Comparison of ENCODE assay signal across 17 cellular contexts in the genomic region with DNA sequence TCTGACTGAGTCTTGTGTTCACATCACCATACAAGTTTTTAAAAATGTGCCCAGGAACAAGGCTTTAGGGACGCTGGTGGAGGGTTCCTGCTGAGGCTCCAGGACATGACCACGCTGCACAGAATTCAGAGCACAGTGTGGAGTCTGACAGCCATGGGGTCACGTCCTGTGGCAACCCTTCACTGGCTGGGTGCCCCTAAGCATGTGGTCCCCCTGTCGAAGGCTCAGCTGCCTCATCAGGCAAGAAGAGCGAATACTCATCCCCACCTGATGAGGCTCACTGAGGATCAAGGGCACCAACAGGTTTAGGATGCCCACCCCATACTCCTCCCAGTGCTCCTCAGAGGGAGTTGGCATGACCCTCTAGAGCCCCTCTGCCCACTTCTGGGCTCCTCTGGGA. TPM values are rescaled to one million over a fixed set of nuclear protein-coding genes. Genes with fewer than 3 reads are reported as not detected.
DNase-seq lines count a peak whose midpoint lies in the region; TF ChIP-seq lines count a peak whose summit lies in the region.
"Had no signal": no experiment of that assay in that cellular context is flagged by ENCODE, and none has a peak within 500 bp of the region (broad histone marks: within the 10 kb centered on the region; RNA-seq: fewer than 3 reads in every experiment).

No MANE protein-coding gene starts in this region.

- H3K27me3 ChIP-seq in ascending aorta (no peaks in the 10 kb centered on the region), trophoblast cell (ENCODE audit: insufficient read depth, low read length) (peaks cover 4% of the 10 kb centered on the region)

- H2BK120ac ChIP-seq in trophoblast cell (ENCODE audit: insufficient read depth, low read length, poor library complexity), result no peak overlapping the region

- H3K79me2 ChIP-seq in trophoblast cell (ENCODE audit: control insufficient read depth, insufficient read depth, low read length, poor library complexity), result no peaks in the 10 kb centered on the region

- no peak overlapping the region for H3K9ac ChIP-seq in trophoblast cell (ENCODE audit: low read length)

- no TSS peak for BruUV-seq in Calu3 (replicated peaks; lab: Mats Ljungman, UMichigan)

- H3K9me3 ChIP-seq in ascending aorta, result no peaks in the 10 kb centered on the region
- H3K9me3 ChIP-seq in trophoblast cell (ENCODE audit: insufficient read depth, low read depth, low read length), result peaks cover 2% of the 10 kb centered on the region
- H3K9me3 ChIP-seq: Caco-2, neutrophil had no signal

- no peak overlapping the region for H2AK5ac ChIP-seq in trophoblast cell (ENCODE audit: low read length)

- H3K27ac ChIP-seq in ascending aorta, result peak overlapping the region; percentile 90 to 95
- H3K27ac ChIP-seq in trophoblast cell (ENCODE audit: low read depth, low read length), result no peak overlapping the region
- H3K27ac ChIP-seq: neutrophil had no signal

- no peak overlapping the region for H3K4me3 Mint-ChIP-seq in Calu3 (ENCODE audit: low read depth, unreplicated experiment)
- H3K4me3 Mint-ChIP-seq: activated CD4-positive, alpha-beta T cell treated with anti-CD3 and anti-CD28 coated beads, Interleukin-2, amount 10 ng/mL, durations not matched to agents 7 days and 5 days; activated naive CD8-positive, alpha-beta T cell treated with anti-CD3 and anti-CD28 coated beads, Interleukin-2, amount 50 U/mL, for 24 hours had no signal

- H3K4me1 ChIP-seq in ascending aorta (peaks cover 23 to 46% of the 10 kb centered on the region in 2 donors), trophoblast cell (ENCODE audit: control insufficient read depth in 1 of 2, insufficient read depth in 2 of 2, low read length in 2 of 2) (peaks cover 13 to 15% of the 10 kb centered on the region in 2 experiments)

- peaks cover 74% of the 10 kb centered on the region for H3K4me1 Mint-ChIP-seq in Calu3 (ENCODE audit: low read depth, unreplicated experiment)

- peak overlapping the region; percentile 17 for H4K8ac ChIP-seq in trophoblast cell (ENCODE audit: low read depth, low read length)

- no peak overlapping the region for H2BK12ac ChIP-seq in trophoblast cell (ENCODE audit: low read length)

- no peak overlapping the region for H3K4me2 ChIP-seq in trophoblast cell (ENCODE audit: low read length)

- H2BK5ac ChIP-seq in trophoblast cell (ENCODE audit: low read depth, low read length, poor library complexity), result no peak overlapping the region

- CTCF ChIA-PET in Calu3 (lab: Charles Lee), result interaction anchor here (0.7 to 161.2 kb wide), 33 partner anchors 41 to 946 kb away, joined by 3 to 42089 read pairs (median 16); partner anchors contain the start of genes ERBB2, GRB7, GSDMA and GSDMB

- peak overlapping the region; percentile 8 for H2AFZ ChIP-seq in trophoblast cell (ENCODE audit: insufficient read depth, low read length, poor library complexity)

- peak overlapping the region; percentile 1 for H3K27ac Mint-ChIP-seq in Calu3 (ENCODE audit: unreplicated experiment)
- H3K27ac Mint-ChIP-seq: activated CD4-positive, alpha-beta T cell treated with anti-CD3 and anti-CD28 coated beads, Interleukin-2, amount 10 ng/mL, durations not matched to agents 7 days and 5 days; activated naive CD8-positive, alpha-beta T cell treated with anti-CD3 and anti-CD28 coated beads, Interleukin-2, amount 50 U/mL, for 24 hours had no signal

- DNase-seq in Calu3 (peak; percentile 86), ascending aorta (ENCODE audit: low spot score in 2 of 2) (peak in 1 of 2 donors; percentile 42), trophoblast cell (no peak), cortex of kidney (lab: John Stamatoyannopoulos, UW) (no peak), NCI-H510A (lab: John Stamatoyannopoulos, UW) (no peak), Ammon's horn (ENCODE audit: low spot score) (no peak)
- DNase-seq: activated CD4-positive, alpha-beta T cell treated with anti-CD3 and anti-CD28 coated beads, Interleukin-2, amount 10 ng/mL, durations not matched to agents 7 days and 5 days; activated CD8-positive, alpha-beta memory T cell treated with anti-CD3 and anti-CD28 coated beads, Interleukin-2, amount 50 U/mL, for 4 hours; activated effector memory CD4-positive, alpha-beta T cell treated with Interleukin-2 at 50 U/mL for 16 hours; activated naive CD8-positive, alpha-beta T cell treated with anti-CD3 and anti-CD28 coated beads, Interleukin-2, amount 50 U/mL, for 24 hours; foreskin melanocyte; HCEC 1CT; NCI-H524 treated with DMSO at 0.1 percent for 48 hours had no signal

- H3K18ac ChIP-seq in trophoblast cell (ENCODE audit: low read length), result no peak overlapping the region

- peak overlapping the region; percentile 20 for H4K91ac ChIP-seq in trophoblast cell (ENCODE audit: low read depth, low read length)

- H3K14ac ChIP-seq in trophoblast cell (ENCODE audit: low read length), result no peak overlapping the region

- H3K36me3 ChIP-seq in ascending aorta (no peaks in the 10 kb centered on the region), trophoblast cell (ENCODE audit: control insufficient read depth in 1 of 2, insufficient read depth in 2 of 2, low read length in 2 of 2) (no peaks in the 10 kb centered on the region)
- H3K36me3 ChIP-seq: neutrophil had no signal

- TF ChIP-seq CTCF in Calu3 (IDR thresholded peaks at IDR 0.05; ENCODE audit: unreplicated experiment) (no peak), ascending aorta (IDR thresholded peaks at IDR 0.05) (no peak)

- peaks cover 28% of the 10 kb centered on the region for H3K27me3 Mint-ChIP-seq in Calu3 (ENCODE audit: unreplicated experiment)

- intact Hi-C loops in Calu3 (cut with micrococcal nuclease; ENCODE audit: unreplicated experiment) (no loop called here), ascending aorta (cut with DNase I) (no loop called here)

- no CpG with 5 or more reads among the region's 5 CpGs for WGBS in trophoblast cell (ENCODE audit: extremely low coverage, insufficient coverage, insufficient read length)

- no peak overlapping the region for H3K4ac ChIP-seq in trophoblast cell (ENCODE audit: low read depth, low read length)

- H3K4me3 ChIP-seq in ascending aorta, result no peak overlapping the region
- H3K4me3 ChIP-seq in trophoblast cell (ENCODE audit: low read depth, low read length), result no peak overlapping the region

- H3K79me1 ChIP-seq in trophoblast cell (ENCODE audit: low read length), result peaks cover 5% of the 10 kb centered on the region

- H3K9me3 Mint-ChIP-seq in Calu3 (ENCODE audit: low read depth, unreplicated experiment), result no peaks in the 10 kb centered on the region
- H3K9me3 Mint-ChIP-seq: activated CD4-positive, alpha-beta T cell treated with anti-CD3 and anti-CD28 coated beads, Interleukin-2, amount 10 ng/mL, durations not matched to agents 7 days and 5 days; activated naive CD8-positive, alpha-beta T cell treated with anti-CD3 and anti-CD28 coated beads, Interleukin-2, amount 50 U/mL, for 24 hours had no signal

- H3K23ac ChIP-seq in trophoblast cell (ENCODE audit: low read length), result no peak overlapping the region

- H4K12ac ChIP-seq in trophoblast cell (ENCODE audit: low read depth, low read length), result no peak overlapping the region

- H3K36me3 Mint-ChIP-seq in Calu3 (ENCODE audit: insufficient read depth, unreplicated experiment), result peaks cover 79% of the 10 kb centered on the region

RNA-seq across cellular contexts. Expression of gene PNMT, which starts 5.9 kb away (rescaled TPM):
- total RNA-seq in Calu3 (2022) (1.3 and 3.2 TPM in 2 replicates), ascending aorta (5.1 TPM)
- polyA plus RNA-seq in trophoblast cell (2013), result 0.05 and 0.07 TPM in 2 replicates
- total RNA-seq: Caco-2, epithelial cell of proximal tubule, mononuclear cell had no signal

RNA-seq across cellular contexts. Expression of gene TCAP, which starts 9.0 kb away (rescaled TPM):
- total RNA-seq in Calu3 (2022) (51.5 and 61.1 TPM in 2 replicates), ascending aorta (not detected)
- 0.15 and 0.19 TPM in 2 replicates for polyA plus RNA-seq in trophoblast cell (2013)
- total RNA-seq: epithelial cell of proximal tubule had no signal

RNA-seq across cellular contexts. Expression of gene PGAP3, which starts 13.7 kb away (rescaled TPM):
- total RNA-seq in Calu3 (2022) (1,186 and 1,276 TPM in 2 replicates), ascending aorta (29.5 TPM)
- 3.7 and 4.3 TPM in 2 replicates for polyA plus RNA-seq in trophoblast cell (2013)

RNA-seq across cellular contexts. Expression of gene ERBB2, which starts 25.7 kb away (rescaled TPM):
- total RNA-seq in Calu3 (2022), result 4,829 and 4,830 TPM in 2 replicates
- 124 TPM for total RNA-seq in ascending aorta
- polyA plus RNA-seq in trophoblast cell (2013), result 30.7 and 30.9 TPM in 2 replicates

RNA-seq across cellular contexts. Expression of gene STARD3, which starts 37.2 kb away (rescaled TPM):
- 2,579 and 2,697 TPM in 2 replicates for total RNA-seq in Calu3 (2022)
- total RNA-seq in ascending aorta, result 87.6 TPM
- polyA plus RNA-seq in trophoblast cell (2013), result 51.9 and 53.4 TPM in 2 replicates

Comparison
In these comparisons a context has a peak if more than half of its experiments do, and no peak if none do; other contexts are left out.
1. RNA of gene TCAP, which starts 9.0 kb away (total RNA-seq): 51.5 to 61.1 TPM in Calu3; not detected in ascending aorta (single experiment); every median in the first group is over 10 times any median in the second.
2. RNA of gene PGAP3, which starts 13.7 kb away (total RNA-seq): 1,186 to 1,276 TPM in Calu3; 29.5 TPM in ascending aorta (single experiment); every median in the first group is over 10 times any median in the second.